ENCODE assay signal across 15 cellular contexts in genomic region chr12:56716458-56716857, GRCh38. TPM values are rescaled to one million over a fixed set of nuclear protein-coding genes. Genes with fewer than 3 reads are reported as not detected.
A peak's percentile ranks its signal among the peaks of the same experiment; 100 is the strongest.
DNase-seq lines count a peak whose midpoint lies in the region; ATAC-seq, FAIRE-seq and TF ChIP-seq lines count a peak whose summit lies in the region.
"Had no signal": no experiment of that assay in that cellular context is flagged by ENCODE, and none has a peak within 500 bp of the region (broad histone marks: within the 10 kb centered on the region; RNA-seq: fewer than 3 reads in every experiment).

No MANE protein-coding gene starts in this region.

- H2AFZ ChIP-seq in HepG2 (ENCODE audit: low read length), result no peak overlapping the region

- no peaks in the 10 kb centered on the region for H3K27me3 Mint-ChIP-seq in activated naive CD4-positive, alpha-beta T cell treated with anti-CD3 and anti-CD28 coated beads, Interleukin-2, amount 10 ng/mL, durations not matched to agents 7 days and 5 days
- no peaks in the 10 kb centered on the region for H3K27me3 Mint-ChIP-seq in WTC11 (ENCODE audit: low read depth)

- peaks cover 51% of the 10 kb centered on the region for H3K79me2 ChIP-seq in HepG2 (ENCODE audit: insufficient read depth, low read length)

- H3K4me2 ChIP-seq in HepG2 (ENCODE audit: low read depth, low read length), result no peak overlapping the region

- DNase-seq in activated naive CD4-positive, alpha-beta T cell treated with anti-CD3 and anti-CD28 coated beads, Interleukin-2, amount 10 ng/mL, durations not matched to agents 7 days and 5 days, result no peak
- no peak for DNase-seq in activated naive CD4-positive, alpha-beta T cell treated with Interleukin-2 at 50 U/mL for 16 hours
- DNase-seq in WTC11 (ENCODE audit: low spot score) (no peak), HepG2 (ENCODE audit: low spot score) (no peak), vagina (ENCODE audit: extremely low spot score in 2 of 2) (no peak), H7 (no peak), globus pallidus (ENCODE audit: low spot score) (no peak), cerebellar cortex (ENCODE audit: low spot score) (no peak)
- DNase-seq: GF-D8; left cardiac atrium; stimulated activated CD4-positive, alpha-beta T cell treated with anti-CD3 and anti-CD28 coated beads, Interleukin-4, amount 100 ng/mL, for 1 hour had no signal

- H3K4me1 ChIP-seq in HepG2 (ENCODE audit: insufficient read depth, low read length), result peaks cover 35% of the 10 kb centered on the region
- H3K4me1 ChIP-seq in vagina, result peaks cover 69% of the 10 kb centered on the region

- no peak overlapping the region for H3K4me3 Mint-ChIP-seq in activated naive CD4-positive, alpha-beta T cell treated with anti-CD3 and anti-CD28 coated beads, Interleukin-2, amount 10 ng/mL, durations not matched to agents 7 days and 5 days
- H3K4me3 Mint-ChIP-seq in WTC11, result no peak overlapping the region

- no peak for TF ChIP-seq RAD21 in HepG2 (CRISPR knock-in tag; IDR thresholded peaks at IDR 0.05)

- no peaks in the 10 kb centered on the region for H3K27me3 ChIP-seq in HepG2 (ENCODE audit: control insufficient read depth in 1 of 2, insufficient read depth in 2 of 2, low read length in 2 of 2)
- H3K27me3 ChIP-seq in vagina, result no peaks in the 10 kb centered on the region
- no peaks in the 10 kb centered on the region for H3K27me3 ChIP-seq in H7 (ENCODE audit: control insufficient read depth, insufficient read depth, low read length)
- H3K27me3 ChIP-seq: gastroesophageal sphincter, pancreas, suprapubic skin had no signal

- 100% methylated on average over 1 of the region's 1 CpG for WGBS in HepG2 (ENCODE audit: low lambda C conversion rate)

- in situ Hi-C loops in HepG2 (cut with HindIII; ENCODE audit: extremely low pct_ligation_motif_present, low pct_unique_long_range_greater_than_20kb), result no loop called here

- H3K9me3 Mint-ChIP-seq in activated naive CD4-positive, alpha-beta T cell treated with anti-CD3 and anti-CD28 coated beads, Interleukin-2, amount 10 ng/mL, durations not matched to agents 7 days and 5 days, result no peaks in the 10 kb centered on the region
- H3K9me3 Mint-ChIP-seq in WTC11, result no peaks in the 10 kb centered on the region

- H3K36me3 Mint-ChIP-seq in activated naive CD4-positive, alpha-beta T cell treated with anti-CD3 and anti-CD28 coated beads, Interleukin-2, amount 10 ng/mL, durations not matched to agents 7 days and 5 days, result peaks cover 79% of the 10 kb centered on the region
- peaks cover 78% of the 10 kb centered on the region for H3K36me3 Mint-ChIP-seq in WTC11

- H3K9ac ChIP-seq in HepG2 (ENCODE audit: insufficient read depth, low read depth, low read length), result no peak overlapping the region

- peaks cover 41 to 75% of the 10 kb centered on the region in 2 experiments for H3K36me3 ChIP-seq in HepG2 (replicated peaks in 1 of 2; ENCODE audit: control insufficient read depth in 1 of 2, insufficient read depth in 2 of 2, low read length in 2 of 2)
- H3K36me3 ChIP-seq in vagina, result peaks cover 10 to 53% of the 10 kb centered on the region in 2 donors
- peaks cover 47% of the 10 kb centered on the region for H3K36me3 ChIP-seq in H7 (replicated peaks; ENCODE audit: control insufficient read depth, insufficient read depth, low read length)

- FAIRE-seq in HepG2 (lab: Jason Lieb, UNC), result no peak
- FAIRE-seq: pancreas had no signal

- TF ChIP-seq POLR2A in HepG2 (IDR thresholded peaks at IDR 0.05; ENCODE audit: insufficient read depth in 1 of 2, low read depth in 2 of 2, low read length in 2 of 2), result no peak
- TF ChIP-seq POLR2A in vagina (IDR thresholded peaks at IDR 0.05), result no peak

- H3K9me3 ChIP-seq in HepG2 (ENCODE audit: low read length) (no peaks in the 10 kb centered on the region), vagina (no peaks in the 10 kb centered on the region)
- H3K9me3 ChIP-seq: gastroesophageal sphincter, pancreas, suprapubic skin had no signal

- no peak overlapping the region for H3K27ac ChIP-seq in HepG2 (ENCODE audit: extremely low read length, insufficient read depth, low read length)
- peak overlapping the region; percentile 33 for H3K27ac ChIP-seq in vagina
- H3K27ac ChIP-seq: pancreas, suprapubic skin had no signal

- H3K4me1 Mint-ChIP-seq in activated naive CD4-positive, alpha-beta T cell treated with anti-CD3 and anti-CD28 coated beads, Interleukin-2, amount 10 ng/mL, durations not matched to agents 7 days and 5 days, result peaks cover 45% of the 10 kb centered on the region
- peaks cover 41% of the 10 kb centered on the region for H3K4me1 Mint-ChIP-seq in WTC11

- no TSS peak for BruUV-seq in HepG2 (replicated peaks; lab: Mats Ljungman, UMichigan)

- no peak for TF ChIP-seq EP300 in HepG2 (IDR thresholded peaks at IDR 0.05; ENCODE audit: low read depth in 2 of 2, low read length in 2 of 2)
- TF ChIP-seq EP300 in HepG2 (CRISPR knock-in tag; IDR thresholded peaks at IDR 0.05; ENCODE audit: borderline replicate concordance), result no peak

- peak overlapping the region; percentile 11 for H3K27ac Mint-ChIP-seq in activated naive CD4-positive, alpha-beta T cell treated with anti-CD3 and anti-CD28 coated beads, Interleukin-2, amount 10 ng/mL, durations not matched to agents 7 days and 5 days
- peak overlapping the region; percentile 68 for H3K27ac Mint-ChIP-seq in WTC11

- TF ChIP-seq CTCF in WTC11 (IDR thresholded peaks at IDR 0.05), result no peak
- TF ChIP-seq CTCF in HepG2 (CRISPR knock-in tag; IDR thresholded peaks at IDR 0.05), result no peak
- no peak for TF ChIP-seq CTCF in vagina (IDR thresholded peaks at IDR 0.05)

- H3K4me3 ChIP-seq in HepG2 (replicated peaks in 1 of 3; ENCODE audit: insufficient read depth in 1 of 3, low read depth in 2 of 3, low read length in 3 of 3), result no peak overlapping the region
- no peak overlapping the region for H3K4me3 ChIP-seq in vagina
- H3K4me3 ChIP-seq in H7 (ENCODE audit: insufficient read depth, low read depth, low read length), result no peak overlapping the region
- H3K4me3 ChIP-seq: gastroesophageal sphincter, pancreas, suprapubic skin had no signal

- ATAC-seq in WTC11, result no peak
- ATAC-seq in HepG2, result no peak
- ATAC-seq: gastroesophageal sphincter, left cardiac atrium, Panc1 had no signal

- intact Hi-C loops in HepG2 (cut with micrococcal nuclease; ENCODE audit: unreplicated experiment) (no loop called here), vagina (cut with DNase I) (no loop called here)

- POLR2A ChIA-PET in WTC11 (lab: Charles Lee), result interaction anchor here (0.6 to 1.2 kb wide), 4 partner anchors 9 to 1084 kb away, joined by 3 to 6 read pairs (median 4); partner anchors contain the start of gene NACA
- POLR2A ChIA-PET in HepG2 (lab: Yijun Ruan, JAX), result interaction anchor here (1.0 to 2.5 kb wide), 3 partner anchors 9 to 28 kb away, joined by 3 to 10 read pairs (median 8); partner anchors contain the start of genes NACA and PTGES3

- peaks cover 62% of the 10 kb centered on the region for H4K20me1 ChIP-seq in HepG2 (ENCODE audit: insufficient read depth, low read length)

- CTCF ChIA-PET in activated naive CD4-positive, alpha-beta T cell treated with anti-CD3 and anti-CD28 coated beads, Interleukin-2, amount 10 ng/mL, durations not matched to agents 7 days and 5 days (lab: Charles Lee), result no interaction called here
- CTCF ChIA-PET in WTC11 (lab: Charles Lee), result interaction anchor here (0.7 to 1.1 kb wide), 2 partner anchors 80 to 143 kb away, joined by 4 to 8 read pairs; no protein-coding TSS in a partner anchor
- CTCF ChIA-PET in HepG2 (lab: Yijun Ruan, JAX; ENCODE audit: low intra/inter-chr PET ratio, low total read pairs), result no interaction called here

RNA-seq across cellular contexts. Expression of gene NACA, which starts 8.6 kb away (rescaled TPM):
- 987 to 1,052 TPM (median 1,025 TPM) in 3 replicates for total RNA-seq in WTC11 (2021)
- total RNA-seq in HepG2 (2016; rRNA removed; fragmentation: Illumina TruSeq; extraction: Trizol), result 1,700 and 2,295 TPM in 2 replicates
- 1,346 and 1,631 TPM in 2 replicates for total RNA-seq in HepG2 (2016; cell fraction: cytosol; rRNA removed; fragmentation: Illumina TruSeq; extraction: Trizol; ENCODE audit: low read depth)
- 1,693 and 2,342 TPM in 2 replicates for total RNA-seq in HepG2 (2016; cell fraction: insoluble cytoplasmic fraction; rRNA removed; fragmentation: Illumina TruSeq; extraction: Trizol)
- 2,301 and 2,703 TPM in 2 replicates for total RNA-seq in HepG2 (2016; cell fraction: membrane; rRNA removed; fragmentation: Illumina TruSeq; extraction: Trizol)
- 536 and 558 TPM in 2 replicates for total RNA-seq in HepG2 (2016; cell fraction: nucleus; rRNA removed; fragmentation: Illumina TruSeq; extraction: Trizol)
- polyA plus RNA-seq in HepG2 (2011; rRNA removed), result 688 and 799 TPM in 2 replicates
- 537 and 762 TPM in 2 replicates for polyA plus RNA-seq in HepG2 (2011; cell fraction: cytosol; rRNA removed)
- polyA plus RNA-seq in HepG2 (2011; cell fraction: nucleus; rRNA removed), result 98.1 and 131 TPM in 2 replicates
- polyA plus RNA-seq in HepG2 (2012), result 1,697 and 1,960 TPM in 2 replicates
- 1,551 and 1,609 TPM in 2 replicates for polyA plus RNA-seq in HepG2 (2016; cell fraction: cytosol; fragmentation: Illumina TruSeq; extraction: Trizol; ENCODE audit: low read depth)
- polyA plus RNA-seq in HepG2 (2016; cell fraction: insoluble cytoplasmic fraction; fragmentation: Illumina TruSeq; extraction: Trizol; ENCODE audit: low read depth), result 1,930 and 2,097 TPM in 2 replicates
- polyA plus RNA-seq in HepG2 (2016; cell fraction: membrane; fragmentation: Illumina TruSeq; extraction: Trizol; ENCODE audit: low read depth), result 2,028 and 2,269 TPM in 2 replicates
- 833 and 868 TPM in 2 replicates for polyA plus RNA-seq in HepG2 (2016; cell fraction: nucleus; fragmentation: Illumina TruSeq; extraction: Trizol; ENCODE audit: insufficient read depth, low read depth)
- 250 and 557 TPM in 2 replicates for polyA minus RNA-seq in HepG2 (2011; rRNA and poly(A)+ RNA removed; ENCODE audit: low replicate concordance)
- polyA minus RNA-seq in HepG2 (2011; cell fraction: cytosol; rRNA and poly(A)+ RNA removed), result 139 and 145 TPM in 2 replicates
- 70.6 and 115 TPM in 2 replicates for polyA minus RNA-seq in HepG2 (2011; cell fraction: nucleus; rRNA and poly(A)+ RNA removed)
- total RNA-seq in vagina, result 1,274 TPM
- 1,507 and 1,762 TPM in 2 replicates for total RNA-seq in H7 (2014; rRNA removed; shearing (Covaris generic))

RNA-seq across cellular contexts. Expression of gene PTGES3, which starts 28.4 kb away (rescaled TPM):
- 394 to 436 TPM (median 420 TPM) in 3 replicates for total RNA-seq in WTC11 (2021)
- total RNA-seq in HepG2 (2016; rRNA removed; fragmentation: Illumina TruSeq; extraction: Trizol), result 159 and 290 TPM in 2 replicates
- 36.7 and 44.1 TPM in 2 replicates for total RNA-seq in HepG2 (2016; cell fraction: cytosol; rRNA removed; fragmentation: Illumina TruSeq; extraction: Trizol; ENCODE audit: low read depth)
- 170 and 269 TPM in 2 replicates for total RNA-seq in HepG2 (2016; cell fraction: insoluble cytoplasmic fraction; rRNA removed; fragmentation: Illumina TruSeq; extraction: Trizol)
- 155 and 168 TPM in 2 replicates for total RNA-seq in HepG2 (2016; cell fraction: membrane; rRNA removed; fragmentation: Illumina TruSeq; extraction: Trizol)
- total RNA-seq in HepG2 (2016; cell fraction: nucleus; rRNA removed; fragmentation: Illumina TruSeq; extraction: Trizol), result 118 and 124 TPM in 2 replicates
- polyA plus RNA-seq in HepG2 (2011; rRNA removed), result 43.7 and 54.4 TPM in 2 replicates
- polyA plus RNA-seq in HepG2 (2011; cell fraction: cytosol; rRNA removed), result 23.9 and 37.8 TPM in 2 replicates
- polyA plus RNA-seq in HepG2 (2011; cell fraction: nucleus; rRNA removed), result 16.1 and 21.1 TPM in 2 replicates
- polyA plus RNA-seq in HepG2 (2012), result 244 and 265 TPM in 2 replicates
- polyA plus RNA-seq in HepG2 (2016; cell fraction: cytosol; fragmentation: Illumina TruSeq; extraction: Trizol; ENCODE audit: low read depth), result 58.0 and 58.7 TPM in 2 replicates
- 452 and 465 TPM in 2 replicates for polyA plus RNA-seq in HepG2 (2016; cell fraction: insoluble cytoplasmic fraction; fragmentation: Illumina TruSeq; extraction: Trizol; ENCODE audit: low read depth)
- 140 and 145 TPM in 2 replicates for polyA plus RNA-seq in HepG2 (2016; cell fraction: membrane; fragmentation: Illumina TruSeq; extraction: Trizol; ENCODE audit: low read depth)
- 228 and 240 TPM in 2 replicates for polyA plus RNA-seq in HepG2 (2016; cell fraction: nucleus; fragmentation: Illumina TruSeq; extraction: Trizol; ENCODE audit: insufficient read depth, low read depth)
- polyA minus RNA-seq in HepG2 (2011; rRNA and poly(A)+ RNA removed; ENCODE audit: low replicate concordance), result 15.3 and 29.9 TPM in 2 replicates
- polyA minus RNA-seq in HepG2 (2011; cell fraction: cytosol; rRNA and poly(A)+ RNA removed), result 57.2 and 64.6 TPM in 2 replicates
- 23.0 and 29.1 TPM in 2 replicates for polyA minus RNA-seq in HepG2 (2011; cell fraction: nucleus; rRNA and poly(A)+ RNA removed)
- total RNA-seq in vagina, result 81.0 TPM
- 167 and 189 TPM in 2 replicates for total RNA-seq in H7 (2014; rRNA removed; shearing (Covaris generic))

RNA-seq across cellular contexts. Expression of gene PRIM1, which starts 35.7 kb away (rescaled TPM):
- 51.7 to 54.5 TPM (median 54.0 TPM) in 3 replicates for total RNA-seq in WTC11 (2021)
- total RNA-seq in HepG2 (2016; rRNA removed; fragmentation: Illumina TruSeq; extraction: Trizol), result 47.3 and 67.0 TPM in 2 replicates
- 14.0 and 14.2 TPM in 2 replicates for total RNA-seq in HepG2 (2016; cell fraction: cytosol; rRNA removed; fragmentation: Illumina TruSeq; extraction: Trizol; ENCODE audit: low read depth)
- total RNA-seq in HepG2 (2016; cell fraction: insoluble cytoplasmic fraction; rRNA removed; fragmentation: Illumina TruSeq; extraction: Trizol), result 47.6 and 69.6 TPM in 2 replicates
- total RNA-seq in HepG2 (2016; cell fraction: membrane; rRNA removed; fragmentation: Illumina TruSeq; extraction: Trizol), result 17.8 and 19.7 TPM in 2 replicates
- total RNA-seq in HepG2 (2016; cell fraction: nucleus; rRNA removed; fragmentation: Illumina TruSeq; extraction: Trizol), result 33.7 and 38.1 TPM in 2 replicates
- 18.1 and 30.0 TPM in 2 replicates for polyA plus RNA-seq in HepG2 (2011; rRNA removed)
- 15.5 and 16.8 TPM in 2 replicates for polyA plus RNA-seq in HepG2 (2011; cell fraction: cytosol; rRNA removed)
- 20.7 and 23.5 TPM in 2 replicates for polyA plus RNA-seq in HepG2 (2011; cell fraction: nucleus; rRNA removed)
- 15.2 and 26.9 TPM in 2 replicates for polyA plus RNA-seq in HepG2 (2012)
- 5.4 and 7.7 TPM in 2 replicates for polyA plus RNA-seq in HepG2 (2016; cell fraction: cytosol; fragmentation: Illumina TruSeq; extraction: Trizol; ENCODE audit: low read depth)
- polyA plus RNA-seq in HepG2 (2016; cell fraction: insoluble cytoplasmic fraction; fragmentation: Illumina TruSeq; extraction: Trizol; ENCODE audit: low read depth), result 50.8 and 55.2 TPM in 2 replicates
- polyA plus RNA-seq in HepG2 (2016; cell fraction: membrane; fragmentation: Illumina TruSeq; extraction: Trizol; ENCODE audit: low read depth), result 11.4 and 12.6 TPM in 2 replicates
- polyA plus RNA-seq in HepG2 (2016; cell fraction: nucleus; fragmentation: Illumina TruSeq; extraction: Trizol; ENCODE audit: insufficient read depth, low read depth), result 35.2 and 36.7 TPM in 2 replicates
- polyA minus RNA-seq in HepG2 (2011; rRNA and poly(A)+ RNA removed; ENCODE audit: low replicate concordance), result 12.4 and 36.9 TPM in 2 replicates
- 8.9 and 11.9 TPM in 2 replicates for polyA minus RNA-seq in HepG2 (2011; cell fraction: cytosol; rRNA and poly(A)+ RNA removed)
- polyA minus RNA-seq in HepG2 (2011; cell fraction: nucleus; rRNA and poly(A)+ RNA removed), result 28.3 and 28.5 TPM in 2 replicates
- 12.8 TPM for total RNA-seq in vagina
- 44.0 and 70.2 TPM in 2 replicates for total RNA-seq in H7 (2014; rRNA removed; shearing (Covaris generic))

RNA-seq across cellular contexts. Expression of gene HSD17B6, which starts 46.7 kb away (rescaled TPM):
- total RNA-seq in WTC11 (2021) (2.4 to 5.6 TPM (median 4.8 TPM) in 3 replicates), HepG2 (2016; rRNA removed; fragmentation: Illumina TruSeq; extraction: Trizol) (0.46 and 0.95 TPM in 2 replicates), vagina (32.4 TPM)
- not detected in 2 replicates for total RNA-seq in HepG2 (2016; cell fraction: cytosol; rRNA removed; fragmentation: Illumina TruSeq; extraction: Trizol; ENCODE audit: low read depth)
- total RNA-seq in HepG2 (2016; cell fraction: insoluble cytoplasmic fraction; rRNA removed; fragmentation: Illumina TruSeq; extraction: Trizol), result 0.39 and 0.74 TPM in 2 replicates
- 0.31 and 0.62 TPM in 2 replicates for total RNA-seq in HepG2 (2016; cell fraction: membrane; rRNA removed; fragmentation: Illumina TruSeq; extraction: Trizol)
- total RNA-seq in HepG2 (2016; cell fraction: nucleus; rRNA removed; fragmentation: Illumina TruSeq; extraction: Trizol), result 0.47 and 0.81 TPM in 2 replicates
- polyA plus RNA-seq in HepG2 (2011; rRNA removed), result 1.8 and 2.6 TPM in 2 replicates
- polyA plus RNA-seq in HepG2 (2011; cell fraction: cytosol; rRNA removed), result 1.1 and 2.2 TPM in 2 replicates
- 0.27 and 0.59 TPM in 2 replicates for polyA plus RNA-seq in HepG2 (2011; cell fraction: nucleus; rRNA removed)
- polyA plus RNA-seq in HepG2 (2012), result 4.4 and 6.4 TPM in 2 replicates
- polyA plus RNA-seq in HepG2 (2016; cell fraction: cytosol; fragmentation: Illumina TruSeq; extraction: Trizol; ENCODE audit: low read depth), result 0.15 and 0.20 TPM in 2 replicates
- 0.24 and 0.47 TPM in 2 replicates for polyA plus RNA-seq in HepG2 (2016; cell fraction: insoluble cytoplasmic fraction; fragmentation: Illumina TruSeq; extraction: Trizol; ENCODE audit: low read depth)
- 0.30 and 0.37 TPM in 2 replicates for polyA plus RNA-seq in HepG2 (2016; cell fraction: membrane; fragmentation: Illumina TruSeq; extraction: Trizol; ENCODE audit: low read depth)
- polyA plus RNA-seq in HepG2 (2016; cell fraction: nucleus; fragmentation: Illumina TruSeq; extraction: Trizol; ENCODE audit: insufficient read depth, low read depth), result 0.81 and 1.4 TPM in 2 replicates
- 0.70 and 1.5 TPM in 2 replicates for polyA minus RNA-seq in HepG2 (2011; rRNA and poly(A)+ RNA removed; ENCODE audit: low replicate concordance)
- 0.49 TPM in 1 of 2 replicates, not detected in the other for polyA minus RNA-seq in HepG2 (2011; cell fraction: cytosol; rRNA and poly(A)+ RNA removed)
- polyA minus RNA-seq in HepG2 (2011; cell fraction: nucleus; rRNA and poly(A)+ RNA removed), result 0.50 and 0.64 TPM in 2 replicates
- total RNA-seq in H7 (2014; rRNA removed; shearing (Covaris generic)), result 3.5 and 6.7 TPM in 2 replicates
